In the genomic region with DNA sequence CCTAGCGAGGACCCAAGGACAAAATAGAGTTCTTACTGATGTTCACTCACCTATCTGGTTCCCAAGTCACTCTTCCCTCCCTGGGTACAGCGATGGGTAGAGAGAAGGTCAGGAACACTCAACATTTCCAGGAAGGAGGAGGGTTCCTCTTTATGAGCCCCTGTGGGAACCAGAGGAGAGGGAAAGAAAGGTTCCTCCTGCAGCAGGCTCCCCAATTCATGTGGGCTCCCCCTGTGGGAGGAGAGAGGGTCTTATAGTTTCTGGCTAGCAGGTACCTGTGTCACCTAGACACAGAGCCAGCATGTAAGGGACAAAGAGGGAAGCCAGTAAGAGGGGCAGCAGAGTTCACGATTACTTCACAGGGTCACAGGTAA, we compare ENCODE assay signal across 1 cellular context.
TF ChIP-seq lines count a peak whose summit lies in the region.

No MANE protein-coding gene starts in this region.

TF ChIP-seq in HepG2, 621 proteins besides CTCF, POLR2A, EP300 and RAD21 (continued from another document):
- TF ChIP-seq, protein P1, sequence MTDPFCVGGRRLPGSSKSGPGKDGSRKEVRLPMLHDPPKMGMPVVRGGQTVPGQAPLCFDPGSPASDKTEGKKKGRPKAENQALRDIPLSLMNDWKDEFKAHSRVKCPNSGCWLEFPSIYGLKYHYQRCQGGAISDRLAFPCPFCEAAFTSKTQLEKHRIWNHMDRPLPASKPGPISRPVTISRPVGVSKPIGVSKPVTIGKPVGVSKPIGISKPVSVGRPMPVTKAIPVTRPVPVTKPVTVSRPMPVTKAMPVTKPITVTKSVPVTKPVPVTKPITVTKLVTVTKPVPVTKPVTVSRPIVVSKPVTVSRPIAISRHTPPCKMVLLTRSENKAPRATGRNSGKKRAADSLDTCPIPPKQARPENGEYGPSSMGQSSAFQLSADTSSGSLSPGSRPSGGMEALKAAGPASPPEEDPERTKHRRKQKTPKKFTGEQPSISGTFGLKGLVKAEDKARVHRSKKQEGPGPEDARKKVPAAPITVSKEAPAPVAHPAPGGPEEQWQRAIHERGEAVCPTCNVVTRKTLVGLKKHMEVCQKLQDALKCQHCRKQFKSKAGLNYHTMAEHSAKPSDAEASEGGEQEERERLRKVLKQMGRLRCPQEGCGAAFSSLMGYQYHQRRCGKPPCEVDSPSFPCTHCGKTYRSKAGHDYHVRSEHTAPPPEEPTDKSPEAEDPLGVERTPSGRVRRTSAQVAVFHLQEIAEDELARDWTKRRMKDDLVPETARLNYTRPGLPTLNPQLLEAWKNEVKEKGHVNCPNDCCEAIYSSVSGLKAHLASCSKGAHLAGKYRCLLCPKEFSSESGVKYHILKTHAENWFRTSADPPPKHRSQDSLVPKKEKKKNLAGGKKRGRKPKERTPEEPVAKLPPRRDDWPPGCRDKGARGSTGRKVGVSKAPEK (CRISPR knock-in tag; IDR thresholded peaks at IDR 0.05; ENCODE audit: borderline replicate concordance), result no peak
- TF ChIP-seq PHF8 (CRISPR knock-in tag; IDR thresholded peaks at IDR 0.05), result no peak
- no peak for TF ChIP-seq PTBP1 (IDR thresholded peaks at IDR 0.05; ENCODE audit: low read depth, low read length, poor library complexity, severe bottlenecking)
- no peak for TF ChIP-seq ETV6 (CRISPR knock-in tag; conservative IDR thresholded peaks at IDR 0.05)
